25 cellular contexts compared by ENCODE assay signal in the genomic region with DNA sequence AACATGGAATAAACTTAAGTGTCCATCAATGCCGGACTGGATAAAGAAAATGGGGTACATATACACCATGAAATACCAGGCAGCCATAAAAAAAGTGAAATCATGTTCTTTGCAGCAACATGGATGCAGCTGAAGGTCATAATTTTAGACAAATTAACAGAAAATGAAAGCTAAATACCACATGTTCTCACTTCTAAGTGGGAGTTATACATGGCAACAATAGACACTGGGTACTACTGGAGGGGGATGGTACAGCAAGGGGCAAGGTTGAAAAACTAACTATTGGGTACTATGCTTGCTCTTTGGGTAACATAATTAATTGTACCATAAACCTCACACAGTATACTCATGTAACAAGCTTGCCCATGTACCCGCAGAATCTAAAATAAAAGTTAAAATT.
"Had no signal": no experiment of that assay in that cellular context is flagged by ENCODE, and none has a peak within 500 bp of the region (broad histone marks: within the 10 kb centered on the region; RNA-seq: fewer than 3 reads in every experiment).

No MANE protein-coding gene starts in this region.

- DNase-seq: stimulated activated CD4-positive, alpha-beta T cell treated with anti-CD3 and anti-CD28 coated beads, Interleukin-2, amount 100 ng/mL, for 48 hours; stimulated activated CD4-positive, alpha-beta T cell treated with anti-CD3 and anti-CD28 coated beads, Interleukin-4, amount 100 ng/mL, for 1 hour; stimulated activated CD4-positive, alpha-beta T cell treated with anti-CD3 and anti-CD28 coated beads, Interleukin-4, amount 100 ng/mL, for 24 hours; stimulated activated CD4-positive, alpha-beta T cell treated with anti-CD3 and anti-CD28 coated beads, Interleukin-4, amount 100 ng/mL, for 4 hours; stimulated activated CD8-positive, alpha-beta memory T cell treated with anti-CD3 and anti-CD28 coated beads, Interleukin-4, amount 100 ng/mL, for 48 hours; stimulated activated naive B cell treated with anti-CD40 and anti-IgM and Interleukin-4, amounts not matched to agents 10 μg/mL and 1 μg/mL and 100 μg/mL, for 72 hours; stimulated activated naive CD4-positive, alpha-beta T cell; stimulated activated naive CD4-positive, alpha-beta T cell treated with Interleukin-2 at 50 U/mL for 16 hours; stimulated activated naive CD8-positive, alpha-beta T cell treated with anti-CD3 and anti-CD28 coated beads, Interleukin-15, amount 100 ng/mL, for 72 hours; stimulated activated naive CD8-positive, alpha-beta T cell treated with anti-CD3 and anti-CD28 coated beads, Interleukin-15, Interleukin-2, amounts not matched to agents 100 U/mL and 50 U/mL, for 24 hours; stomach; substantia nigra; testis; thyroid gland; tibial artery; transverse colon; trophoblast cell; upper lobe of left lung; uterus had no signal

- H3K36me3 ChIP-seq: stomach, suprapubic skin, thoracic aorta, thyroid gland, tibial artery, tibial nerve, transverse colon, upper lobe of left lung, uterus, vagina had no signal

- H3K4me1 ChIP-seq: stomach, suprapubic skin, testis, thyroid gland, tibial artery, tibial nerve, transverse colon, upper lobe of left lung, uterus, vagina had no signal

- H3K27me3 ChIP-seq: stomach, suprapubic skin, testis, thyroid gland, tibial artery, tibial nerve, transverse colon, upper lobe of left lung, uterus, vagina had no signal

- H3K4me3 ChIP-seq: stomach, suprapubic skin, testis, thoracic aorta, thyroid gland, tibial artery, tibial nerve, transverse colon, upper lobe of left lung, uterus, vagina had no signal

- ATAC-seq: stimulated activated effector memory CD8-positive, alpha-beta T cell treated with anti-CD3 and anti-CD28 coated beads, Interleukin-12 subunit alpha, Interleukin-12 subunit beta, amount 100 ng/mL, for 72 hours; stimulated activated memory B cell treated with anti-CD40 and anti-IgM and Interleukin-4, amounts not matched to agents 10 μg/mL and 1 μg/mL and 100 μg/mL, for 72 hours; stimulated activated naive B cell treated with anti-CD40 and anti-IgM and Interleukin-4, amounts not matched to agents 10 μg/mL and 1 μg/mL and 100 μg/mL, for 72 hours; stimulated activated naive CD8-positive, alpha-beta T cell treated with anti-CD3 and anti-CD28 coated beads, Interleukin-15, amount 100 ng/mL, for 72 hours; stimulated activated naive CD8-positive, alpha-beta T cell treated with anti-CD3 and anti-CD28 coated beads, Interleukin-15, Interleukin-2, amounts not matched to agents 100 U/mL and 50 U/mL, for 24 hours had no signal

- H3K27ac ChIP-seq: stomach, suprapubic skin, testis, thoracic aorta, thyroid gland, tibial artery, tibial nerve, transverse colon, upper lobe of left lung, uterus, vagina had no signal

- H3K9me3 ChIP-seq: suprapubic skin, testis, thoracic aorta, thyroid gland, uterus, vagina had no signal
